In the genomic region with DNA sequence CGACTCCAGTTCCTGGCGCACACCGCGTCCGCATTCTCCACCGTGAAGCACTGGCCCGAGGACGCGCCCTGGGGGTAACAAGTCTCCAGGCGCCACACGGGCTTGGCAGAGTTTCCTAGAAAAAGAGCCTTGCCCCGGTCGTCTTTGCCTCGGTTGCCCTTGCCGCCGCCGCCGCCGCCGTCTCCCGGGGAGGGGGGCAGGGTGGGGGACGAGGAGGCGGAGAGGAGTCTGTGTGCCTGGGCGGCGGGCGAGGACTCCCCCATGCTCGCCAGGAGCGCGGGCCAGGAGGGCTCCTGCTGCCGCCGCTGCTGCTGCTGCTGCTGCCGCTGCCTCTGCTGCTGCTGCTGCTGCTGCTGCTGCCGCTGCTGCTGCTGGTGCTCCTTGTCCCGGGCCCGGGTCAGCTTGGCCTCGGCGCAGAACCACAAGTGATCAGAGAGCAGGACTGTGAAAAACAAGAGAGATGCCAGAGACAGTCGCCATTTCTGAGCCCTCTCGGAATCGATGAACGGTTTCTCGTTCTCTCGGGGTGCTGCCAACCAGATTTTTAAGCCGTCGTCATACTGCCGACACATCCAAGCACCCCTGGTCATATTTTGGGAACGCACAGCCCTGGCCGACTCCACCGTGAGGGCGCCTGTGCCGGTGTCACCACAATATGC, we compare ENCODE assay signal across 8 cellular contexts.
DNase-seq lines count a peak whose midpoint lies in the region; ATAC-seq, FAIRE-seq and TF ChIP-seq lines count a peak whose summit lies in the region.

No MANE protein-coding gene starts in this region.

- TF ChIP-seq CTCF in K562 (IDR thresholded peaks at IDR 0.05 in 2 of 3, conservative IDR thresholded peaks at IDR 0.05 in 1 of 3; ENCODE audit: insufficient read depth in 2 of 3, low read depth in 1 of 3, low read length in 3 of 3) (no peak), type B pancreatic cell (conservative IDR thresholded peaks at IDR 0.05) (no peak), transverse colon (IDR thresholded peaks at IDR 0.05) (no peak)

- peaks cover 4% of the 10 kb centered on the region for H3K9me3 Mint-ChIP-seq in type B pancreatic cell

- no peak overlapping the region for H3K27ac ChIP-seq in K562 (ENCODE audit: extremely low read depth, low read depth, low read length)
- no peak overlapping the region for H3K27ac ChIP-seq in transverse colon

- ATAC-seq in K562 (peak; percentile 23), HG03108 (IDR thresholded peaks at IDR 0.05; ENCODE audit: unreplicated experiment) (no peak)

- H3K27me3 ChIP-seq in MG63 (no peaks in the 10 kb centered on the region), K562 (ENCODE audit: control insufficient read depth in 2 of 2, insufficient read depth in 2 of 2, low read length in 2 of 2) (peaks cover 18 to 28% of the 10 kb centered on the region in 2 experiments), transverse colon (peaks cover 64% of the 10 kb centered on the region)

- peak; percentile 46 for DNase-seq in AG08396 (ENCODE audit: low spot score)
- peak; percentile 61 for DNase-seq in MG63
- peak; percentile 59 to 65 (median 61) for DNase-seq in K562 (ENCODE audit: extremely low read depth in 1 of 4, low spot score in 3 of 4)
- DNase-seq in left kidney (ENCODE audit: low read depth, low spot score), result peak; percentile 75
- DNase-seq in type B pancreatic cell (ENCODE audit: extremely low spot score, unreplicated experiment), result peak; percentile 71
- DNase-seq in HuH-7 (ENCODE audit: low spot score), result no peak
- DNase-seq in transverse colon, result no peak

- peaks cover 9% of the 10 kb centered on the region for H3K4me1 Mint-ChIP-seq in type B pancreatic cell (ENCODE audit: unreplicated experiment)

- 14% methylated on average over 51 of the region's 51 CpGs for WGBS in K562 (ENCODE audit: insufficient coverage, low coverage, missing lambda C conversion rate)
- 2 to 12% methylated on average over 8 to 45 of the region's 51 CpGs for WGBS in transverse colon (ENCODE audit: low coverage in 1 of 2), 2 donors

- peaks cover 39% of the 10 kb centered on the region for H4K20me1 ChIP-seq in K562 (replicated peaks; ENCODE audit: control insufficient read depth, insufficient read depth, low read length)

- H3K4me1 ChIP-seq in K562 (replicated peaks in 1 of 2; ENCODE audit: control insufficient read depth in 2 of 2, insufficient read depth in 2 of 2, low read length in 2 of 2) (peaks cover 22 to 31% of the 10 kb centered on the region in 2 experiments; a peak in 4 of 5 replicates), transverse colon (peaks cover 0 to 8% (median 6%) of the 10 kb centered on the region in 4 donors)

- CTCF ChIA-PET in K562 (lab: Yijun Ruan, JAX; ENCODE audit: low intra/inter-chr PET ratio), result no interaction called here

- H3K27me3 Mint-ChIP-seq in type B pancreatic cell, result peaks cover 66% of the 10 kb centered on the region

- no peaks in the 10 kb centered on the region for H3K79me2 ChIP-seq in K562 (ENCODE audit: control insufficient read depth, insufficient read depth, low read length)

- H3K9me1 ChIP-seq in K562 (ENCODE audit: control insufficient read depth, insufficient read depth, low read length), result no peaks in the 10 kb centered on the region

- in situ Hi-C loops in K562 (cut with MboI) (no loop called here), transverse colon (cut with MboI; ENCODE audit: low pct_ligation_motif_present in 1 of 4, low pct_unique_long_range_greater_than_20kb in 1 of 4, low sequenced_read_pairs in 3 of 4) (no loop called here)

- peak overlapping the region in 1 of 2 experiments; percentile 10; a peak in 1 of 4 replicates for H3K9ac ChIP-seq in K562 (ENCODE audit: insufficient read depth in 1 of 2, low read depth in 2 of 2, low read length in 2 of 2)

- POLR2A ChIA-PET in K562 (lab: Yijun Ruan, JAX), result interaction anchor here (1.2 to 2.2 kb wide), 2 partner anchors 9 to 10 kb away, joined by 4 to 5 read pairs; no protein-coding TSS in a partner anchor

- peak overlapping the region; percentile 89 for H3K4me2 ChIP-seq in K562 (ENCODE audit: insufficient read depth, low read length)

- H2AFZ ChIP-seq in K562 (ENCODE audit: low read depth, low read length), result no peak overlapping the region

- no peaks in the 10 kb centered on the region for H3K36me3 Mint-ChIP-seq in type B pancreatic cell

- H3K36me3 ChIP-seq in MG63, result no peaks in the 10 kb centered on the region; the same call in 1 of the 2 replicates
- H3K36me3 ChIP-seq in K562 (ENCODE audit: control insufficient read depth, insufficient read depth, low read length), result no peaks in the 10 kb centered on the region
- H3K36me3 ChIP-seq in transverse colon, result no peaks in the 10 kb centered on the region

- BruUV-seq in K562 (replicated peaks; lab: Mats Ljungman, UMichigan), result TSS peak; percentile 23

- H3K4me3 ChIP-seq in MG63 (peak overlapping the region; percentile 73), K562 (peak overlapping the region; percentile 48), transverse colon (peak overlapping the region in 2 of 4 donors; percentile 4 to 21)

- no peak for TF ChIP-seq POLR2A in K562 (conservative IDR thresholded peaks at IDR 0.05)
- no peak for TF ChIP-seq POLR2A in transverse colon (IDR thresholded peaks at IDR 0.05)

- no peak for TF ChIP-seq EP300 in K562 (IDR thresholded peaks at IDR 0.05; ENCODE audit: low read length)
- TF ChIP-seq EP300 in transverse colon (IDR thresholded peaks at IDR 0.05; ENCODE audit: low read depth), result no peak

- H3K27ac Mint-ChIP-seq in type B pancreatic cell, result no peak overlapping the region

- FAIRE-seq in K562 (lab: Jason Lieb, UNC), result no peak

- H3K4me3 Mint-ChIP-seq in type B pancreatic cell, result peak overlapping the region; percentile 89

- H3K9me3 ChIP-seq in MG63 (no peaks in the 10 kb centered on the region), K562 (replicated peaks; ENCODE audit: control insufficient read depth, insufficient read depth, low read depth, low read length) (no peaks in the 10 kb centered on the region), transverse colon (no peaks in the 10 kb centered on the region)

- intact Hi-C loops in K562 (cut with micrococcal nuclease), result loop anchor here (2.0 to 5.0 kb wide), 3 partner anchors 46 to 129 kb away; no protein-coding TSS in a partner anchor
- intact Hi-C loops in transverse colon (cut with DNase I; ENCODE audit: low total_unique reads), result no loop called here

- no peak for TF ChIP-seq RAD21 in K562 (CRISPR knock-in tag; conservative IDR thresholded peaks at IDR 0.05 in 1 of 2, IDR thresholded peaks at IDR 0.05 in 1 of 2)

TF ChIP-seq in K562, 482 proteins besides CTCF, POLR2A, EP300 and RAD21:
- TF ChIP-seq, protein P1, sequence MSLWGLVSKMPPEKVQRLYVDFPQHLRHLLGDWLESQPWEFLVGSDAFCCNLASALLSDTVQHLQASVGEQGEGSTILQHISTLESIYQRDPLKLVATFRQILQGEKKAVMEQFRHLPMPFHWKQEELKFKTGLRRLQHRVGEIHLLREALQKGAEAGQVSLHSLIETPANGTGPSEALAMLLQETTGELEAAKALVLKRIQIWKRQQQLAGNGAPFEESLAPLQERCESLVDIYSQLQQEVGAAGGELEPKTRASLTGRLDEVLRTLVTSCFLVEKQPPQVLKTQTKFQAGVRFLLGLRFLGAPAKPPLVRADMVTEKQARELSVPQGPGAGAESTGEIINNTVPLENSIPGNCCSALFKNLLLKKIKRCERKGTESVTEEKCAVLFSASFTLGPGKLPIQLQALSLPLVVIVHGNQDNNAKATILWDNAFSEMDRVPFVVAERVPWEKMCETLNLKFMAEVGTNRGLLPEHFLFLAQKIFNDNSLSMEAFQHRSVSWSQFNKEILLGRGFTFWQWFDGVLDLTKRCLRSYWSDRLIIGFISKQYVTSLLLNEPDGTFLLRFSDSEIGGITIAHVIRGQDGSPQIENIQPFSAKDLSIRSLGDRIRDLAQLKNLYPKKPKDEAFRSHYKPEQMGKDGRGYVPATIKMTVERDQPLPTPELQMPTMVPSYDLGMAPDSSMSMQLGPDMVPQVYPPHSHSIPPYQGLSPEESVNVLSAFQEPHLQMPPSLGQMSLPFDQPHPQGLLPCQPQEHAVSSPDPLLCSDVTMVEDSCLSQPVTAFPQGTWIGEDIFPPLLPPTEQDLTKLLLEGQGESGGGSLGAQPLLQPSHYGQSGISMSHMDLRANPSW (CRISPR knock-in tag; IDR thresholded peaks at IDR 0.05), result peak; percentile 76; the same call in 1 of the 2 replicates
- TF ChIP-seq, protein P2, sequence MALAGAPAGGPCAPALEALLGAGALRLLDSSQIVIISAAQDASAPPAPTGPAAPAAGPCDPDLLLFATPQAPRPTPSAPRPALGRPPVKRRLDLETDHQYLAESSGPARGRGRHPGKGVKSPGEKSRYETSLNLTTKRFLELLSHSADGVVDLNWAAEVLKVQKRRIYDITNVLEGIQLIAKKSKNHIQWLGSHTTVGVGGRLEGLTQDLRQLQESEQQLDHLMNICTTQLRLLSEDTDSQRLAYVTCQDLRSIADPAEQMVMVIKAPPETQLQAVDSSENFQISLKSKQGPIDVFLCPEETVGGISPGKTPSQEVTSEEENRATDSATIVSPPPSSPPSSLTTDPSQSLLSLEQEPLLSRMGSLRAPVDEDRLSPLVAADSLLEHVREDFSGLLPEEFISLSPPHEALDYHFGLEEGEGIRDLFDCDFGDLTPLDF (CRISPR knock-in tag; IDR thresholded peaks at IDR 0.05), result 0 out of 2 replicates have a peak, but pooled peaks have one; percentile 17
- TF ChIP-seq EP400 (IDR thresholded peaks at IDR 0.05), result no peak

Comparison
In these comparisons a context has a peak if more than half of its experiments do, and no peak if none do; other contexts are left out.
1. DNase-seq: peak in AG08396 (single experiment), MG63 (single experiment), K562 (4 of 4), left kidney (single experiment) and type B pancreatic cell (single experiment); none in HuH-7 (single experiment) and transverse colon (single experiment).